In the genomic region with DNA sequence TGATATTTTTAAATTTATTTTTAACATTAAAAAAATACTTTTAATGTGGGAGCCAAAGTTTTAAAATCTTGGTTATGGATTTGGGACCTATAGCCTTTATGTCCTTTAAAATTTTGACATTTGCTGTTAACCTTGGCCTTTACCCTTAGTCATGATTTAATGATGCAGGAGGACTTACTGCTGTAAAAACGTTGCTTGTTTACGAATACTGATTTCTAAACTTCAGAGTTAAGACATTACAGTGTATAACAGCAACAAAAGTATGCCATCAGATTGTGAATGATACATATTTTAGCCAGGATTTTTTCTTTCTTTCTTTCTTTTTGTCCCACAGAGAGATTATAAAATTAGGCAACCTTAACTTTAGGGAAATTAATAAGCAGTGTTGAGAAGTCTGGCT, we compare ENCODE assay signal across 1 cellular context.
TF ChIP-seq lines count a peak whose summit lies in the region.

No MANE protein-coding gene starts in this region.

TF ChIP-seq in GM12891, 5 proteins besides CTCF, POLR2A, EP300 and RAD21:
- TF ChIP-seq TAF1 (IDR thresholded peaks at IDR 0.05; ENCODE audit: low read depth, low read length) (no peak), POLR2AphosphoS5 (IDR thresholded peaks at IDR 0.05; ENCODE audit: low read depth, low read length) (no peak), SPI1 (IDR thresholded peaks at IDR 0.05; ENCODE audit: low read depth, low read length) (no peak), PAX5 (IDR thresholded peaks at IDR 0.05; ENCODE audit: insufficient read depth, low read length, severe bottlenecking) (no peak), POU2F2 (IDR thresholded peaks at IDR 0.05; ENCODE audit: low read depth, low read length) (no peak)
